ENCODE assay signal across 31 cellular contexts in the genomic region with DNA sequence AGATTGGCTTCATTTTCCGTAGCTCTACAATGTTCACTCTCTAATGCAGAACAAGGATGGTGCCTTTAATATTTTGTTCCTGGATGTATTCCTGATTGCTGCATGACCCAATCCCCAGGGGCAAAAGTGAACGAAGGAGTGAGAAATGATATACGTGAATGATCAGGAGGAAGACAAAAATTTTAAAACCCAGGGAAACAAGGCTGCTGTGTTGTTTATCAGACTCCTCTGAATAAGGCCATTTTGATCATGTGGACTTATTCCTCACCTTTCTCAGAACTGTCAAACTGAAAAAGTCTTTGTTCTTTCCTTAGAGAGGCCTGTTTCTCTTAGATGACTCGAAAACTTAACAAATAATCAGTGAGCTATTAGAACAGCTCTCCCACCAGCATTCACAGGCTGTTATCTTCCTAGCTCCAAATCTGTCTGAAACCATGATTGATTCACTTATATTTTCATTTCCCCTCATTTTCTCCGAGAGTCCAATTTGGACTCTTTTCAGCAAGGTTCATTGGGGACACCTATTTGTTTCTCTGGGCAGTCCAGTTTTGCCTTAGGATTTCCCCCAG.
"Had no signal": no experiment of that assay in that cellular context is flagged by ENCODE, and none has a peak within 500 bp of the region (broad histone marks: within the 10 kb centered on the region; RNA-seq: fewer than 3 reads in every experiment).

No MANE protein-coding gene starts in this region.

- H3K36me3 ChIP-seq: brain microvascular endothelial cell had no signal

- H3K4me3 Mint-ChIP-seq: activated CD4-positive, alpha-beta memory T cell treated with anti-CD3 and anti-CD28 coated beads for 36 hours; activated CD4-positive, alpha-beta T cell treated with anti-CD3 and anti-CD28 coated beads for 36 hours; activated naive CD4-positive, alpha-beta T cell treated with anti-CD3 and anti-CD28 coated beads for 36 hours; activated naive CD8-positive, alpha-beta T cell; activated naive CD8-positive, alpha-beta T cell treated with anti-CD3 and anti-CD28 coated beads, Interleukin-2, amount 50 U/mL, for 24 hours; activated T-cell treated with anti-CD3 and anti-CD28 coated beads, Interleukin-2, amount 50 U/mL, for 4 hours; activated T-helper 1 cell treated with anti-CD3 and anti-CD28 coated beads, Interleukin-12 subunit alpha, Interleukin-12 subunit beta, Interleukin-2, Interleukin-4 antibody, amounts not matched to agents 30 ng/mL and 10 ng/mL and 1 ng/mL, durations not matched to agents 14 hours and 24 hours and 36 hours had no signal

- H3K4me3 ChIP-seq: PC-9, SK-N-MC had no signal

- H3K27ac ChIP-seq: brain microvascular endothelial cell, PC-9, RWPE1, SK-N-MC had no signal

- DNase-seq: activated CD4-positive, alpha-beta memory T cell treated with anti-CD3 and anti-CD28 coated beads for 36 hours; activated CD4-positive, alpha-beta T cell treated with anti-CD3 and anti-CD28 coated beads for 36 hours; activated CD4-positive, alpha-beta T cell treated with anti-CD3 and anti-CD28 coated beads, Interleukin-2, amount 50 U/mL, for 1 hour; activated CD8-positive, alpha-beta memory T cell treated with anti-CD3 and anti-CD28 coated beads, Interleukin-2, amount 50 U/mL, for 4 hours; activated gamma-delta T cell treated with Interleukin-2 at 50 U/mL for 16 hours; activated naive CD4-positive, alpha-beta T cell treated with anti-CD3 and anti-CD28 coated beads for 36 hours; activated naive CD8-positive, alpha-beta T cell treated with anti-CD3 and anti-CD28 coated beads, Interleukin-2, amount 50 U/mL, for 24 hours; activated T-cell treated with anti-CD3 and anti-CD28 coated beads for 4 hours; activated T-cell treated with anti-CD3 and anti-CD28 coated beads, Interleukin-2, amount 50 U/mL, for 4 hours; anterior cingulate cortex; brain microvascular endothelial cell; central memory CD4-positive, alpha-beta T cell; KG1; MM.1S; MV-4-11; NCI-H1092; NCI-H1436 treated with DMSO at 0.1 percent for 48 hours; NCI-H1694 treated with DMSO at 0.1 percent for 48 hours; NCI-H2029; NCI-H345; NCI-H510A; NCI-H748 treated with DMSO at 0.1 percent for 48 hours; NK-92 treated with Interleukin-12 subunit alpha and Interleukin-12 subunit beta, amount 100 ng/mL, for 24 hours; PC-9; T1000 had no signal

- ATAC-seq: activated CD4-positive, alpha-beta T cell treated with anti-CD3 and anti-CD28 coated beads for 36 hours; activated CD4-positive, CD25-positive, alpha-beta regulatory T cell treated with anti-CD3 and anti-CD28 coated beads, Interleukin-2, amount 50 U/mL, for 24 hours; activated naive CD8-positive, alpha-beta T cell treated with anti-CD3 and anti-CD28 coated beads, Interleukin-2, amount 50 U/mL, for 24 hours; activated T-cell treated with anti-CD3 and anti-CD28 coated beads, Interleukin-2, amount 50 U/mL, for 4 hours; Right ventricle myocardium inferior had no signal

- H3K36me3 Mint-ChIP-seq: activated CD4-positive, alpha-beta memory T cell treated with anti-CD3 and anti-CD28 coated beads for 36 hours; activated naive CD8-positive, alpha-beta T cell had no signal

- H3K27ac Mint-ChIP-seq: activated CD4-positive, alpha-beta memory T cell treated with anti-CD3 and anti-CD28 coated beads for 36 hours; activated CD4-positive, alpha-beta T cell treated with anti-CD3 and anti-CD28 coated beads for 36 hours; activated naive CD4-positive, alpha-beta T cell treated with anti-CD3 and anti-CD28 coated beads for 36 hours; activated naive CD8-positive, alpha-beta T cell; activated naive CD8-positive, alpha-beta T cell treated with anti-CD3 and anti-CD28 coated beads, Interleukin-2, amount 50 U/mL, for 24 hours; activated T-helper 1 cell treated with anti-CD3 and anti-CD28 coated beads, Interleukin-12 subunit alpha, Interleukin-12 subunit beta, Interleukin-2, Interleukin-4 antibody, amounts not matched to agents 30 ng/mL and 10 ng/mL and 1 ng/mL, durations not matched to agents 14 hours and 24 hours and 36 hours had no signal

- H3K27me3 Mint-ChIP-seq: activated CD4-positive, alpha-beta memory T cell treated with anti-CD3 and anti-CD28 coated beads for 36 hours; activated CD4-positive, alpha-beta T cell treated with anti-CD3 and anti-CD28 coated beads for 36 hours; activated naive CD8-positive, alpha-beta T cell; activated naive CD8-positive, alpha-beta T cell treated with anti-CD3 and anti-CD28 coated beads, Interleukin-2, amount 50 U/mL, for 24 hours had no signal

- H3K9me3 Mint-ChIP-seq: activated CD4-positive, alpha-beta memory T cell treated with anti-CD3 and anti-CD28 coated beads for 36 hours; activated naive CD4-positive, alpha-beta T cell treated with anti-CD3 and anti-CD28 coated beads for 36 hours; activated naive CD8-positive, alpha-beta T cell treated with anti-CD3 and anti-CD28 coated beads, Interleukin-2, amount 50 U/mL, for 24 hours; activated T-cell treated with anti-CD3 and anti-CD28 coated beads, Interleukin-2, amount 50 U/mL, for 4 hours; activated T-helper 1 cell treated with anti-CD3 and anti-CD28 coated beads, Interleukin-12 subunit alpha, Interleukin-12 subunit beta, Interleukin-2, Interleukin-4 antibody, amounts not matched to agents 30 ng/mL and 10 ng/mL and 1 ng/mL, durations not matched to agents 14 hours and 24 hours and 36 hours had no signal

- H3K27me3 ChIP-seq: brain microvascular endothelial cell had no signal

- H3K4me1 Mint-ChIP-seq: activated CD4-positive, alpha-beta T cell treated with anti-CD3 and anti-CD28 coated beads for 36 hours; activated naive CD8-positive, alpha-beta T cell treated with anti-CD3 and anti-CD28 coated beads, Interleukin-2, amount 50 U/mL, for 24 hours had no signal

- H2AFZ ChIP-seq: PC-9 had no signal

- H3K4me2 ChIP-seq: PC-9 had no signal
